Comparison of ENCODE assay signal across 13 cellular contexts in the genomic region with DNA sequence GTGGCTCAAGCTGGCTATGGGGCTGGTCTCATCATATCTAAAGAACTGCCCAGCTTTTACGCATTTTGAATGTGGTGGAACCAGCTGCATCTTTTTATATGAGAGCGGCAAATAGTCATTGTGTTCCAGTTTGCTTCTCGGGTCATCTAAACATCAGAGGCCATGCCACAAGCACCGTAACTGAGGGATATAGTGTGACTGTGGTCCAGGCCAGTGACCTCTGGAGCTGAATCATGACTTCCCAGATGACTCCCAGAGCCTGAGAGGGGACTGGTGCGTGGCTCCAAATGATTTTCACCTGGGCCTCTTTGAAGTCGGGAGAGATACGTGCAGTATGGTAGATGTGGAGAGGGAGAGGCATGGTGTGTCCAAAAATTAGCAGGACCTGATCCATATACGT.
A peak's percentile ranks its signal among the peaks of the same experiment; 100 is the strongest.
DNase-seq lines count a peak whose midpoint lies in the region; ATAC-seq, FAIRE-seq and TF ChIP-seq lines count a peak whose summit lies in the region.
"Had no signal": no experiment of that assay in that cellular context is flagged by ENCODE, and none has a peak within 500 bp of the region (broad histone marks: within the 10 kb centered on the region; RNA-seq: fewer than 3 reads in every experiment).

No MANE protein-coding gene starts in this region.

- no peak for TF ChIP-seq EP300 in HepG2 (IDR thresholded peaks at IDR 0.05; ENCODE audit: low read depth in 2 of 2, low read length in 2 of 2)
- TF ChIP-seq EP300 in HepG2 (CRISPR knock-in tag; IDR thresholded peaks at IDR 0.05; ENCODE audit: borderline replicate concordance), result no peak

- ATAC-seq in body of pancreas, result no peak
- ATAC-seq in HepG2, result peak; percentile 42
- ATAC-seq: activated naive CD4-positive, alpha-beta T cell treated with anti-CD3 and anti-CD28 coated beads, Interleukin-2, amount 50 U/mL, for 72 hours had no signal

- H2BK120ac ChIP-seq in mesendoderm (ENCODE audit: low read depth, low read length), result no peak overlapping the region

- 0 out of 2 replicates have a peak overlapping the region, but pooled peaks have one; percentile 22 for H3K9ac ChIP-seq in HepG2 (ENCODE audit: insufficient read depth, low read depth, low read length)
- H3K9ac ChIP-seq in skeletal muscle satellite cell (ENCODE audit: low read depth, low read length), result peak overlapping the region; percentile 60
- no peak overlapping the region for H3K9ac ChIP-seq in mesendoderm (ENCODE audit: low read length)

- H3K4me2 ChIP-seq in HepG2 (ENCODE audit: low read depth, low read length), result peak overlapping the region; percentile 45
- peak overlapping the region; percentile 71 for H3K4me2 ChIP-seq in skeletal muscle satellite cell (ENCODE audit: low read length)
- no peak overlapping the region for H3K4me2 ChIP-seq in mesendoderm (ENCODE audit: low read length)

- H3K9me3 ChIP-seq in body of pancreas (no peaks in the 10 kb centered on the region), HepG2 (ENCODE audit: low read length) (no peaks in the 10 kb centered on the region), skeletal muscle satellite cell (replicated peaks; ENCODE audit: low read length) (no peaks in the 10 kb centered on the region)

- H4K5ac ChIP-seq in mesendoderm (ENCODE audit: low read length), result no peak overlapping the region

- no peaks in the 10 kb centered on the region for H3K9me3 Mint-ChIP-seq in HFFc6
- H3K9me3 Mint-ChIP-seq: activated naive CD4-positive, alpha-beta T cell treated with anti-CD3 and anti-CD28 coated beads, Interleukin-2, amount 50 U/mL, for 72 hours; H9; naive B cell had no signal

- peaks cover 72% of the 10 kb centered on the region for H3K4me1 ChIP-seq in body of pancreas
- H3K4me1 ChIP-seq in HepG2 (ENCODE audit: insufficient read depth, low read length), result peaks cover 83% of the 10 kb centered on the region
- H3K4me1 ChIP-seq in skeletal muscle satellite cell (ENCODE audit: control insufficient read depth, insufficient read depth, low read length), result peaks cover 44% of the 10 kb centered on the region
- H3K4me1 ChIP-seq in mesendoderm (ENCODE audit: control insufficient read depth, low read depth, low read length), result peaks cover 8% of the 10 kb centered on the region

- no peak overlapping the region for H2AFZ ChIP-seq in HepG2 (ENCODE audit: low read length)

- TF ChIP-seq POLR2A in body of pancreas (IDR thresholded peaks at IDR 0.05) (no peak), HepG2 (IDR thresholded peaks at IDR 0.05; ENCODE audit: insufficient read depth in 1 of 2, low read depth in 2 of 2, low read length in 2 of 2) (no peak)

- peak overlapping the region; percentile 66 to 91 (median 88) for H3K27ac ChIP-seq in body of pancreas
- H3K27ac ChIP-seq in HepG2 (ENCODE audit: extremely low read length, insufficient read depth, low read length), result peak overlapping the region; percentile 78
- no peak overlapping the region for H3K27ac ChIP-seq in mesendoderm (ENCODE audit: low read depth, low read length)

- H3K27ac Mint-ChIP-seq in HFFc6, result peak overlapping the region; percentile 77; the same call in 1 of the 2 replicates

- peaks cover 6% of the 10 kb centered on the region; the same call in 1 of the 2 replicates for H3K36me3 Mint-ChIP-seq in HFFc6 (ENCODE audit: low read depth)
- H3K36me3 Mint-ChIP-seq: activated naive CD4-positive, alpha-beta T cell treated with anti-CD3 and anti-CD28 coated beads, Interleukin-2, amount 50 U/mL, for 72 hours; naive B cell had no signal

- no peak overlapping the region for H3K56ac ChIP-seq in mesendoderm (ENCODE audit: low read length)

- no peak overlapping the region for H2AK5ac ChIP-seq in mesendoderm (ENCODE audit: low read length)

- intact Hi-C loops in body of pancreas (cut with DNase I) (no loop called here), HepG2 (cut with micrococcal nuclease; ENCODE audit: unreplicated experiment) (loop anchor here (2.0 to 10.0 kb wide), 3 partner anchors 28 to 430 kb away; no protein-coding TSS in a partner anchor)

- WGBS in body of pancreas, 2 donors, result 87 to 95% methylated on average over 8 of the region's 8 CpGs
- WGBS in HepG2 (ENCODE audit: low lambda C conversion rate), result 49% methylated on average over 8 of the region's 8 CpGs
- WGBS in mesendoderm (ENCODE audit: extremely low coverage, insufficient coverage, low lambda C conversion rate), result no CpG with 5 or more reads among the region's 8 CpGs

- peaks cover 11% of the 10 kb centered on the region for H3K79me1 ChIP-seq in mesendoderm (ENCODE audit: low read length)

- H2BK5ac ChIP-seq in mesendoderm (ENCODE audit: low read length), result no peak overlapping the region

- TF ChIP-seq CTCF in HFFc6 (IDR thresholded peaks at IDR 0.05) (no peak), body of pancreas (IDR thresholded peaks at IDR 0.05) (no peak), HepG2 (CRISPR knock-in tag; IDR thresholded peaks at IDR 0.05) (no peak)

- no peak overlapping the region for H3K4me3 Mint-ChIP-seq in HFFc6
- H3K4me3 Mint-ChIP-seq: H9, naive B cell had no signal

- DNase-seq in HFFc6 (no peak), body of pancreas (no peak), HepG2 (ENCODE audit: low spot score) (peak; percentile 15), epidermal melanocyte (ENCODE audit: insufficient read length, low spot score) (no peak), NCI-H187 treated with DMSO at 0.1 percent for 48 hours (lab: John Stamatoyannopoulos, UW) (no peak), mesendoderm (no peak)
- no peak for DNase-seq in stimulated activated CD4-positive, alpha-beta T cell treated with anti-CD3 and anti-CD28 coated beads, Interleukin-15, amount 100 ng/mL, for 24 hours
- DNase-seq: activated CD8-positive, alpha-beta memory T cell treated with anti-CD3 and anti-CD28 coated beads for 24 hours; H9; KBM-7; naive B cell had no signal

- in situ Hi-C loops in HepG2 (cut with HindIII; ENCODE audit: extremely low pct_ligation_motif_present, low pct_unique_long_range_greater_than_20kb), result no loop called here

- CTCF ChIA-PET in HepG2 (lab: Yijun Ruan, JAX; ENCODE audit: low intra/inter-chr PET ratio, low total read pairs), result no interaction called here

- no peaks in the 10 kb centered on the region for H4K20me1 ChIP-seq in HepG2 (ENCODE audit: insufficient read depth, low read length)

- POLR2A ChIA-PET in HepG2 (lab: Yijun Ruan, JAX), result interaction anchor here (1.7 to 2.7 kb wide), 4 partner anchors 27 to 99 kb away, joined by 5 to 13 read pairs (median 8); no protein-coding TSS in a partner anchor

- H3K18ac ChIP-seq in mesendoderm (ENCODE audit: low read length), result no peak overlapping the region

- H3K36me3 ChIP-seq in body of pancreas (replicated peaks in 1 of 2; ENCODE audit: insufficient read depth in 1 of 2, low read depth in 2 of 2) (peaks cover 0 to 2% of the 10 kb centered on the region in 2 donors), HepG2 (replicated peaks in 1 of 2; ENCODE audit: control insufficient read depth in 1 of 2, insufficient read depth in 2 of 2, low read length in 2 of 2) (peaks cover 8 to 25% of the 10 kb centered on the region in 2 experiments; a peak in 4 of 5 replicates), skeletal muscle satellite cell (ENCODE audit: insufficient read depth, low read length) (no peaks in the 10 kb centered on the region), mesendoderm (ENCODE audit: control insufficient read depth, insufficient read depth, low read length) (no peaks in the 10 kb centered on the region)

- H4K8ac ChIP-seq in mesendoderm (ENCODE audit: low read depth, low read length), result no peak overlapping the region

- H3K27me3 ChIP-seq in body of pancreas, result no peaks in the 10 kb centered on the region
- no peaks in the 10 kb centered on the region; a peak in 1 of 5 replicates for H3K27me3 ChIP-seq in HepG2 (ENCODE audit: control insufficient read depth in 1 of 2, insufficient read depth in 2 of 2, low read length in 2 of 2)
- H3K27me3 ChIP-seq in skeletal muscle satellite cell (ENCODE audit: control insufficient read depth, insufficient read depth, low read length), result no peaks in the 10 kb centered on the region
- H3K27me3 ChIP-seq in mesendoderm (ENCODE audit: insufficient read depth, low read length, poor library complexity), result no peaks in the 10 kb centered on the region

- H3K4me1 Mint-ChIP-seq in HFFc6 (ENCODE audit: low read depth), result peaks cover 26% of the 10 kb centered on the region

- peaks cover 2% of the 10 kb centered on the region for H3K27me3 Mint-ChIP-seq in HFFc6 (ENCODE audit: insufficient read depth)

- no peak overlapping the region for H3K23ac ChIP-seq in mesendoderm (ENCODE audit: low read length)

- H3K79me2 ChIP-seq in HepG2 (ENCODE audit: insufficient read depth, low read length) (peaks cover 36% of the 10 kb centered on the region), mesendoderm (ENCODE audit: control insufficient read depth, insufficient read depth, low read length) (peaks cover 6% of the 10 kb centered on the region)

- H2BK15ac ChIP-seq in mesendoderm (replicated peaks; ENCODE audit: low read depth), result no peak overlapping the region

- no peak overlapping the region for H3K4me3 ChIP-seq in body of pancreas
- no peak overlapping the region; a peak in 1 of 6 replicates for H3K4me3 ChIP-seq in HepG2 (replicated peaks in 1 of 3; ENCODE audit: insufficient read depth in 1 of 3, low read depth in 2 of 3, low read length in 3 of 3)
- H3K4me3 ChIP-seq in skeletal muscle satellite cell (ENCODE audit: low read length), result no peak overlapping the region
- no peak overlapping the region for H3K4me3 ChIP-seq in mesendoderm (ENCODE audit: low read length)

- no peak overlapping the region for H3K4ac ChIP-seq in mesendoderm (ENCODE audit: low read depth, low read length)

- no peak for TF ChIP-seq RAD21 in HepG2 (CRISPR knock-in tag; IDR thresholded peaks at IDR 0.05)

- TSS peak; percentile 72 for BruUV-seq in HepG2 (replicated peaks; lab: Mats Ljungman, UMichigan)

- FAIRE-seq in HepG2 (lab: Jason Lieb, UNC), result no peak

TF ChIP-seq in HepG2, 621 proteins besides CTCF, POLR2A, EP300 and RAD21 (continues in another document):
- 0 out of 2 replicates have a peak, but pooled peaks have one; percentile 9 for TF ChIP-seq SAP130 (CRISPR knock-in tag; IDR thresholded peaks at IDR 0.05; ENCODE audit: low read depth)
- TF ChIP-seq, protein P1, sequence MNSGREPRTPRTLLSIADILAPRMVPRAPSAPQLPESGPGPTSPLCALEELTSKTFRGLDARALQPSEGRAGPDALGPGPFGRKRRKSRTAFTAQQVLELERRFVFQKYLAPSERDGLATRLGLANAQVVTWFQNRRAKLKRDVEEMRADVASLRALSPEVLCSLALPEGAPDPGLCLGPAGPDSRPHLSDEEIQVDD (CRISPR knock-in tag; IDR thresholded peaks at IDR 0.05; ENCODE audit: borderline replicate concordance), result no peak
- TF ChIP-seq, protein P2, sequence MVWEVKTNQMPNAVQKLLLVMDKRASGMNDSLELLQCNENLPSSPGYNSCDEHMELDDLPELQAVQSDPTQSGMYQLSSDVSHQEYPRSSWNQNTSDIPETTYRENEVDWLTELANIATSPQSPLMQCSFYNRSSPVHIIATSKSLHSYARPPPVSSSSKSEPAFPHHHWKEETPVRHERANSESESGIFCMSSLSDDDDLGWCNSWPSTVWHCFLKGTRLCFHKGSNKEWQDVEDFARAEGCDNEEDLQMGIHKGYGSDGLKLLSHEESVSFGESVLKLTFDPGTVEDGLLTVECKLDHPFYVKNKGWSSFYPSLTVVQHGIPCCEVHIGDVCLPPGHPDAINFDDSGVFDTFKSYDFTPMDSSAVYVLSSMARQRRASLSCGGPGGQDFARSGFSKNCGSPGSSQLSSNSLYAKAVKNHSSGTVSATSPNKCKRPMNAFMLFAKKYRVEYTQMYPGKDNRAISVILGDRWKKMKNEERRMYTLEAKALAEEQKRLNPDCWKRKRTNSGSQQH (CRISPR knock-in tag; IDR thresholded peaks at IDR 0.05; ENCODE audit: low read depth), result no peak
